16 cellular contexts compared by ENCODE assay signal in the genomic region with DNA sequence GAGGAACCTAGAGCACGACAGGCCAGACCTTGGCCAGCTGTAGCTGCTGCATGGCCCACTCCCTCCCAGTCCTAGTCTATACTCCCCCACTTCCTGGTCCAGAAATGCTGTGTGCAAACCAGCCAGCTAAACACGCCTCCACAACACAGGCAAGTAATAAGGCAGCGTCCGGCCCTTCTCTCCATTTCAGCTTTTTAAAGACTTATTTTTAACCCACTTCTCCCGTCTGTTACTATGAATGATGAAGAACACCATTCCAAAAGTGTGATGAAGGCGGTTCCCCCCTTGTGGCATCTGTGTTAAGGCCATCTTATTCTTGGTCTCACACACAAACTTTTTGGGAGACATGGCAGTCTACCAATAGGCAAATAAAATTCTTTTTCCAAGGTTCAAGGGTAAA. TPM values are rescaled to one million over a fixed set of nuclear protein-coding genes. Genes with fewer than 3 reads are reported as not detected.
DNase-seq lines count a peak whose midpoint lies in the region; ATAC-seq and TF ChIP-seq lines count a peak whose summit lies in the region.
"Had no signal": no experiment of that assay in that cellular context is flagged by ENCODE, and none has a peak within 500 bp of the region (broad histone marks: within the 10 kb centered on the region; RNA-seq: fewer than 3 reads in every experiment).

No MANE protein-coding gene starts in this region.

- no peak for TF ChIP-seq CTCF in upper lobe of left lung (IDR thresholded peaks at IDR 0.05)

- H3K4me1 ChIP-seq in upper lobe of left lung, result peaks cover 3 to 12% (median 10%) of the 10 kb centered on the region in 4 donors

- no peak for TF ChIP-seq EP300 in upper lobe of left lung (IDR thresholded peaks at IDR 0.05)

- WGBS in upper lobe of left lung, 2 donors, result 74 to 89% methylated on average over 6 of the region's 6 CpGs

- no peak for ATAC-seq in upper lobe of left lung (ENCODE audit: low FRiP score in 2 of 2)
- ATAC-seq: GM12878 had no signal

- H3K4me3 ChIP-seq in upper lobe of left lung, result no peak overlapping the region
- H3K4me3 ChIP-seq: BLaER1 treated with 17β-estradiol and CSF1 and Interleukin-3, amounts not matched to agents 10 nM and 100 nM; GM12878 had no signal

- peak; percentile 4 for DNase-seq in CD1c-positive myeloid dendritic cell (ENCODE audit: extremely low spot score)
- peak; percentile 40 for DNase-seq in left kidney (ENCODE audit: low read depth, low spot score)
- DNase-seq in activated T-cell treated with anti-CD3 and anti-CD28 coated beads, Interleukin-2, amount 50 U/mL, for 48 hours, result no peak
- DNase-seq in upper lobe of left lung, result no peak
- DNase-seq: CD4-positive, CD25-positive, alpha-beta regulatory T cell; CD8-positive, alpha-beta memory T cell; COR-L47; DMS 273 treated with DMSO at 0.1 percent for 48 hours; DMS53; DND-41; EL; H9 had no signal

- H3K9me3 ChIP-seq in upper lobe of left lung, result no peaks in the 10 kb centered on the region

- no peaks in the 10 kb centered on the region for H3K36me3 ChIP-seq in upper lobe of left lung

- H3K27ac ChIP-seq in cingulate gyrus (ENCODE audit: low read depth, low read length) (peak overlapping the region; percentile 44), temporal lobe (ENCODE audit: low read depth, low read length) (peak overlapping the region; percentile 42), upper lobe of left lung (no peak overlapping the region)
- H3K27ac ChIP-seq: BLaER1 treated with 17β-estradiol and CSF1 and Interleukin-3, amounts not matched to agents 10 nM and 100 nM had no signal

- no peak for TF ChIP-seq POLR2A in upper lobe of left lung (IDR thresholded peaks at IDR 0.05)

- no peaks in the 10 kb centered on the region for H3K27me3 ChIP-seq in upper lobe of left lung

RNA-seq across cellular contexts. Expression of a gene that starts 4.2 kb away (rescaled TPM):
- total RNA-seq in temporal lobe, result 9.6 TPM
- 1 to 10 TPM; 2.1 to 6.6 (median 3.3) TPM for total RNA-seq in upper lobe of left lung

Comparison
In these comparisons a context has a peak if more than half of its experiments do, and no peak if none do; other contexts are left out.
1. DNase-seq: peak in CD1c-positive myeloid dendritic cell (single experiment) and left kidney (single experiment); none in activated T-cell treated with anti-CD3 and anti-CD28 coated beads, Interleukin-2, amount 50 U/mL, for 48 hours (0 of 2) and upper lobe of left lung (0 of 2).
2. H3K27ac ChIP-seq: peak in cingulate gyrus (single experiment) and temporal lobe (single experiment); none in upper lobe of left lung (0 of 4).